ENCODE assay signal across 12 cellular contexts in the genomic region with DNA sequence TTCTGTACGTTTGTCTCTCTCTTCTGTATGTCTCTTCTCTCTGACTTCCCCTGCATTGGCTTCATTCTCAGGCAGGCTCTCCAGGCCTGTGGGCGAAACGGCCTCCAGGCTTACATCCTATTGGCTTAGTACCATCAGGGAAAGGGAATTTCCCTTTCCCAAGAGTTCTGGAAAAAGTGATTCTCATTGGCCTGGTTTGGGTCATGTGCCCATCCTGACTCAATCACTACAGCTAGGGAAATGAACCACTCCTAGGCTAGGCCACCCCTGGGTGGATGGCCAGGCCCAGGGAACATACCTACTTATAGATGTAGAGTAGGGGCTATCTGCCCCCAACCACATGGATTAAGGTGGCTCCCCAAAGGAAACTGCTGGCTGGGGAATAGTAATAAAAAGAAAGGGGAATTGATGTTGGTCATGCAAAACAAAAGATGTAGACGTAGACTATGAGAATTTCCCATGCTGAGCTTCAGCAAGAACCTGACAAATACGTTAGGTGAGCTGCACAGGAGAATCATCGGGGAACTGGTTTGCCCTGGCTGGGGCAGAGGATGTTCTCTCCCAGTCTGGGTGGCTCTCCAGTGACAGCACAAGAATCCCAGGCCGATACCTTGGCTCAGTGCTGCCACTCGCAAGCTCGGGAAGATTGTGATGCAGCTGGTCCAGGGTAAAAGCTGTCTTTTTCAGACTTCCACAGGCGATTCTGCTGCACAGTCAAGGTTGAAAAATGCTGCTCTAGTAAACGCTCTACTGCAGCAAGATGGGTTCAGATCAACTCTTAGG. TPM values are rescaled to one million over a fixed set of nuclear protein-coding genes. Genes with fewer than 3 reads are reported as not detected.
DNase-seq lines count a peak whose midpoint lies in the region; ATAC-seq, FAIRE-seq and TF ChIP-seq lines count a peak whose summit lies in the region.
"Had no signal": no experiment of that assay in that cellular context is flagged by ENCODE, and none has a peak within 500 bp of the region (broad histone marks: within the 10 kb centered on the region; RNA-seq: fewer than 3 reads in every experiment).

No MANE protein-coding gene starts in this region.

- H3K27me3 Mint-ChIP-seq in GM23338 (ENCODE audit: insufficient read depth, low read depth, poor library complexity), result peaks cover 17% of the 10 kb centered on the region
- peaks cover 18% of the 10 kb centered on the region for H3K27me3 Mint-ChIP-seq in astrocyte (ENCODE audit: low read depth, unreplicated experiment)

- no peak overlapping the region for H3K9ac ChIP-seq in astrocyte (ENCODE audit: low read length)

- no peak for TF ChIP-seq CTCF in GM23338 (conservative IDR thresholded peaks at IDR 0.05; ENCODE audit: low read depth in 2 of 2)
- TF ChIP-seq CTCF in astrocyte (IDR thresholded peaks at IDR 0.05; ENCODE audit: insufficient read depth, low read depth, low read length), result no peak

- H3K27ac Mint-ChIP-seq in GM23338, result no peak overlapping the region
- no peak overlapping the region for H3K27ac Mint-ChIP-seq in astrocyte (ENCODE audit: unreplicated experiment)

- H3K4me1 Mint-ChIP-seq in GM23338 (peaks cover 24% of the 10 kb centered on the region), astrocyte (ENCODE audit: low read depth, unreplicated experiment) (peaks cover 13% of the 10 kb centered on the region)

- H4K20me1 ChIP-seq in GM23338 (replicated peaks; ENCODE audit: insufficient read depth), result 0 out of 2 replicates have a peak, but pooled peaks cover 4% of the 10 kb centered on the region
- H4K20me1 ChIP-seq in astrocyte (ENCODE audit: insufficient read depth, low read length), result peaks cover 11% of the 10 kb centered on the region

- H3K36me3 ChIP-seq in GM23338 (ENCODE audit: insufficient read depth) (no peaks in the 10 kb centered on the region), astrocyte (ENCODE audit: insufficient read depth, low read length) (no peaks in the 10 kb centered on the region)

- H3K9me3 Mint-ChIP-seq in GM23338 (peaks cover 1% of the 10 kb centered on the region; the same call in 2 of the 3 replicates), astrocyte (ENCODE audit: unreplicated experiment) (no peaks in the 10 kb centered on the region)

- peak overlapping the region; percentile 26; the same call in 1 of the 3 replicates for H3K4me3 Mint-ChIP-seq in GM23338
- H3K4me3 Mint-ChIP-seq in astrocyte (ENCODE audit: unreplicated experiment), result no peak overlapping the region

- FAIRE-seq in astrocyte (lab: Jason Lieb, UNC), result peak; percentile 39

- H3K4me3 ChIP-seq in GM23338 (no peak overlapping the region), astrocyte (ENCODE audit: insufficient read depth, low read depth, low read length) (no peak overlapping the region)

- H3K79me2 ChIP-seq in GM23338 (replicated peaks; ENCODE audit: insufficient read depth) (no peaks in the 10 kb centered on the region), astrocyte (ENCODE audit: insufficient read depth, low read length) (peaks cover 13% of the 10 kb centered on the region)

- H3K27me3 ChIP-seq in GM23338 (ENCODE audit: insufficient read depth) (peaks cover 10% of the 10 kb centered on the region), astrocyte (ENCODE audit: insufficient read depth, low read length) (no peaks in the 10 kb centered on the region)

- H3K9me2 ChIP-seq in GM23338 (ENCODE audit: insufficient read depth), result no peaks in the 10 kb centered on the region

- H3K36me3 Mint-ChIP-seq in GM23338 (ENCODE audit: low read depth), result peaks cover 2% of the 10 kb centered on the region
- H3K36me3 Mint-ChIP-seq in astrocyte (ENCODE audit: low read depth, unreplicated experiment), result peaks cover 2% of the 10 kb centered on the region

- H3K27ac ChIP-seq in GM23338 (ENCODE audit: low read depth) (no peak overlapping the region), astrocyte (ENCODE audit: low read depth, low read length) (no peak overlapping the region)

- H3K4me2 ChIP-seq in GM23338, result no peak overlapping the region
- no peak overlapping the region for H3K4me2 ChIP-seq in astrocyte (ENCODE audit: low read length)

- H3F3A ChIP-seq in GM23338 (replicated peaks; ENCODE audit: low read depth), result no peaks in the 10 kb centered on the region; the same call in 1 of the 2 replicates

- ATAC-seq in GM23338 (no peak), GM19395 (IDR thresholded peaks at IDR 0.05; ENCODE audit: unreplicated experiment) (no peak), GM21367 (IDR thresholded peaks at IDR 0.05; ENCODE audit: unreplicated experiment) (no peak)

- H3K9me3 ChIP-seq in astrocyte (ENCODE audit: insufficient read depth, low read depth, low read length), result no peaks in the 10 kb centered on the region

- no peak overlapping the region for H2AFZ ChIP-seq in GM23338
- H2AFZ ChIP-seq in astrocyte (ENCODE audit: low read depth, low read length), result peak overlapping the region; percentile 1

- peak; percentile 84 for DNase-seq in A172 (ENCODE audit: low spot score)
- DNase-seq in GM23338 (ENCODE audit: low spot score), result peak; percentile 36
- DNase-seq in astrocyte (ENCODE audit: low read depth), result peak; percentile 65
- DNase-seq in iris pigment epithelial cell (ENCODE audit: low read depth), result peak; percentile 73
- no peak for DNase-seq in NCI-H2227 treated with DMSO at 0.1 percent for 48 hours (lab: John Stamatoyannopoulos, UW)
- no peak for DNase-seq in stimulated activated CD4-positive, alpha-beta T cell treated with anti-CD3 and anti-CD28 coated beads, Interleukin-4, amount 100 ng/mL, for 24 hours
- DNase-seq: GOT3, NCI-H1092, T-helper 9 cell had no signal

- H3K4me1 ChIP-seq in GM23338 (ENCODE audit: insufficient read depth) (no peaks in the 10 kb centered on the region), astrocyte (ENCODE audit: insufficient read depth, low read length) (peaks cover 11% of the 10 kb centered on the region)

TF ChIP-seq in GM23338, 12 proteins besides CTCF, POLR2A, EP300 and RAD21:
- TF ChIP-seq, protein P1, sequence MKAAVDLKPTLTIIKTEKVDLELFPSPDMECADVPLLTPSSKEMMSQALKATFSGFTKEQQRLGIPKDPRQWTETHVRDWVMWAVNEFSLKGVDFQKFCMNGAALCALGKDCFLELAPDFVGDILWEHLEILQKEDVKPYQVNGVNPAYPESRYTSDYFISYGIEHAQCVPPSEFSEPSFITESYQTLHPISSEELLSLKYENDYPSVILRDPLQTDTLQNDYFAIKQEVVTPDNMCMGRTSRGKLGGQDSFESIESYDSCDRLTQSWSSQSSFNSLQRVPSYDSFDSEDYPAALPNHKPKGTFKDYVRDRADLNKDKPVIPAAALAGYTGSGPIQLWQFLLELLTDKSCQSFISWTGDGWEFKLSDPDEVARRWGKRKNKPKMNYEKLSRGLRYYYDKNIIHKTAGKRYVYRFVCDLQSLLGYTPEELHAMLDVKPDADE (IDR thresholded peaks at IDR 0.05), result no peak
- TF ChIP-seq ZNF331 (CRISPR knock-in tag; IDR thresholded peaks at IDR 0.05; ENCODE audit: low read depth), result no peak
- no peak for TF ChIP-seq EZH2phosphoT487 (IDR thresholded peaks at IDR 0.05; ENCODE audit: unreplicated experiment)
- no peak for TF ChIP-seq REST (IDR thresholded peaks at IDR 0.05; ENCODE audit: unreplicated experiment)
TF ChIP-seq in GM23338: peak in this region for 0.

RNA-seq across cellular contexts. Expression of gene EGR1, which starts 3.7 kb away (rescaled TPM):
- 2.6 and 4.3 TPM in 2 replicates for total RNA-seq in A172 (2014; rRNA removed; shearing (Covaris generic))
- 11.5 and 13.5 TPM in 2 replicates for total RNA-seq in GM23338 (2014; rRNA removed; shearing (Covaris generic))
- 57.1 and 60.3 TPM in 2 replicates for polyA plus RNA-seq in GM23338 (2016; fragmentation: Nextera tagmentation; extraction: Ambion mirVana)
- total RNA-seq in astrocyte, result 24.4 and 31.5 TPM in 2 replicates

RNA-seq across cellular contexts. Expression of gene REEP2, which starts 22.7 kb away (rescaled TPM):
- 37.7 and 43.5 TPM in 2 replicates for total RNA-seq in A172 (2014; rRNA removed; shearing (Covaris generic))
- total RNA-seq in GM23338 (2014; rRNA removed; shearing (Covaris generic)), result 23.0 and 29.8 TPM in 2 replicates
- polyA plus RNA-seq in GM23338 (2016; fragmentation: Nextera tagmentation; extraction: Ambion mirVana), result 20.5 and 21.1 TPM in 2 replicates
- 16.0 and 17.2 TPM in 2 replicates for total RNA-seq in astrocyte
- total RNA-seq: mononuclear cell had no signal

Comparison
In these comparisons a context has a peak if more than half of its experiments do, and no peak if none do; other contexts are left out.
1. DNase-seq: peak in A172 (single experiment), GM23338 (single experiment), astrocyte (single experiment) and iris pigment epithelial cell (single experiment); none in NCI-H2227 treated with DMSO at 0.1 percent for 48 hours (single experiment) and stimulated activated CD4-positive, alpha-beta T cell treated with anti-CD3 and anti-CD28 coated beads, Interleukin-4, amount 100 ng/mL, for 24 hours (single experiment).